Comparison of ENCODE assay signal across 1 cellular context in genomic region chr10:100537475-100537874, GRCh38.
TF ChIP-seq lines count a peak whose summit lies in the region.

No MANE protein-coding gene starts in this region.

TF ChIP-seq in endothelial cell of umbilical vein, 7 proteins besides CTCF, POLR2A, EP300 and RAD21:
- TF ChIP-seq POLR2AphosphoS5 (IDR thresholded peaks at IDR 0.05; ENCODE audit: insufficient read depth, low read depth, low read length) (no peak), JUN (IDR thresholded peaks at IDR 0.05; ENCODE audit: borderline replicate concordance, insufficient read depth, insufficient read length, low read depth) (no peak)
